Comparison of ENCODE assay signal across 15 cellular contexts in genomic region chr3:39220551-39221530, GRCh38.
A peak's percentile ranks its signal among the peaks of the same experiment; 100 is the strongest.
DNase-seq lines count a peak whose midpoint lies in the region; ATAC-seq lines count a peak whose summit lies in the region.
"Had no signal": no experiment of that assay in that cellular context is flagged by ENCODE, and none has a peak within 500 bp of the region (broad histone marks: within the 10 kb centered on the region; RNA-seq: fewer than 3 reads in every experiment).

No MANE protein-coding gene starts in this region.

- no peaks in the 10 kb centered on the region for H3K36me3 ChIP-seq in BLaER1

- peak; percentile 47 for ATAC-seq in GM19438 (IDR thresholded peaks at IDR 0.05; ENCODE audit: low read depth, unreplicated experiment)
- ATAC-seq in effector memory CD8-positive, alpha-beta T cell (replicated peaks) = peak; percentile 47
- ATAC-seq in HG03108 (IDR thresholded peaks at IDR 0.05; ENCODE audit: unreplicated experiment) = no peak
- ATAC-seq: HepG2, WTC11 had no signal

- H3K27me3 Mint-ChIP-seq in effector memory CD8-positive, alpha-beta T cell = no peaks in the 10 kb centered on the region

- no peak overlapping the region for H3K4me3 ChIP-seq in BLaER1

- H3K4me2 ChIP-seq in BLaER1 = peak overlapping the region; percentile 68

- H3K4me1 ChIP-seq in BLaER1 = peaks cover 31% of the 10 kb centered on the region

- no peaks in the 10 kb centered on the region for H3K9me3 ChIP-seq in BLaER1

- DNase-seq in NOMO-1 (lab: John Stamatoyannopoulos, UW; ENCODE audit: unreplicated experiment in 2 of 2) = peak; percentile 59 to 81
- DNase-seq in effector memory CD8-positive, alpha-beta T cell = no peak
- DNase-seq in NCI-H1436 (lab: John Stamatoyannopoulos, UW) = no peak
- DNase-seq in EL = no peak
- DNase-seq in NCI-H1092 (lab: John Stamatoyannopoulos, UW) = no peak
- DNase-seq: stimulated activated CD4-positive, alpha-beta T cell treated with anti-CD3 and anti-CD28 coated beads, Interleukin-1b, Interleukin-23, amount 100 ng/mL, for 48 hours had no signal

- H3K9me3 Mint-ChIP-seq in effector memory CD8-positive, alpha-beta T cell = no peaks in the 10 kb centered on the region
- H3K9me3 Mint-ChIP-seq: memory B cell had no signal

- no peaks in the 10 kb centered on the region for H3K27me3 ChIP-seq in BLaER1

- H3K9ac ChIP-seq in BLaER1 = no peak overlapping the region
- H3K9ac ChIP-seq: parathyroid adenoma had no signal

- no peak overlapping the region for H3K27ac ChIP-seq in BLaER1
- H3K27ac ChIP-seq: epithelial cell of prostate, parathyroid adenoma, RWPE1 had no signal

- peaks cover 39 to 81% of the 10 kb centered on the region in 2 donors for H3K4me1 Mint-ChIP-seq in effector memory CD8-positive, alpha-beta T cell (ENCODE audit: low read depth in 2 of 2)
- H3K4me1 Mint-ChIP-seq: WTC11 had no signal

- H3K27ac Mint-ChIP-seq in effector memory CD8-positive, alpha-beta T cell = peak overlapping the region; percentile 78 to 93
- H3K27ac Mint-ChIP-seq: memory B cell, WTC11 had no signal

- H4K20me1 ChIP-seq in BLaER1 = no peaks in the 10 kb centered on the region

- H3K36me3 Mint-ChIP-seq in effector memory CD8-positive, alpha-beta T cell (ENCODE audit: insufficient read depth) = no peaks in the 10 kb centered on the region
- H3K36me3 Mint-ChIP-seq: memory B cell, WTC11 had no signal

- peak overlapping the region; percentile 46 to 74 for H3K4me3 Mint-ChIP-seq in effector memory CD8-positive, alpha-beta T cell
- H3K4me3 Mint-ChIP-seq: memory B cell, WTC11 had no signal

Comparison
In these comparisons a context has a peak if more than half of its experiments do, and no peak if none do; other contexts are left out.
1. DNase-seq: peak in NOMO-1 (2 of 2); none in effector memory CD8-positive, alpha-beta T cell (0 of 3), NCI-H1436 (single experiment), EL (single experiment) and NCI-H1092 (single experiment).